8 cellular contexts compared by ENCODE assay signal in the genomic region with DNA sequence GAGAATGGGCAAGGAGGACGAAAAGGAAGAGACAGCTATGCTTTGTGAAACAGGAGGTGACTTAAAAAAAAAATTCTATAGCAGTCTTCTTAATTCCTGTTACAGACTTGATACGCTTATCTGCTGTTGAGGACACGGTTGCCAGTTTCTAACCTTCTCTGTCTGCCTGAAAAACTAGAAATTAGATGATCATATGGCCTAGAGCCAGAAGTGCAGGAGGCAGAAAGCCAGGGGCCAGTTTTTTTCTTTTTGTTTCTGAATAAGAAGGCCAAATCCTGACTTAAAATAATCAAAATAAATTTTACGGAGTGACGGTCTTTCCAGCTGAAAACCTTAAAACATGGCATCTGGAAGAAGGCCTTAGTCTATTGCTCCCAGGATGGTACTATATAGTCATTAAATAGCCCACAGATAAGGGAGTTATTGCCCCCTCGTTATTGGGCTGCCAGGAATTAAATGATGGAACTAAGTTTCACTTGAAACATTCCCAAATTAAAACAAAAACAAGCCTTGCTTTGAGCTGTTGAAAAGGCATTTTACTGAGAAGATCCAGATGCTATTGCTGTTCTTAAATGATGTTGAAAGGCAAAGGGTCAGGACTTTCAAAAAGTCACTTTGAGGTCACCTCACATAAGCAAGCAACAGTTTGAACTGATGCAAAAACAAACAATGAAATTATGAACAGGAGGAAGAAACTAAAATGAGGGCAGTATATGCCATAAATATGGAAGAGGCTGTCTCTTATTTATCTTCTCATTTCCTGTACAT. TPM values are rescaled to one million over a fixed set of nuclear protein-coding genes. Genes with fewer than 3 reads are reported as not detected.
DNase-seq lines count a peak whose midpoint lies in the region; ATAC-seq and TF ChIP-seq lines count a peak whose summit lies in the region.

No MANE protein-coding gene starts in this region.

- ATAC-seq in Panc1: no peak
- no peak for ATAC-seq in omental fat pad (ENCODE audit: low FRiP score)

- H3K27me3 Mint-ChIP-seq in Calu3 (ENCODE audit: unreplicated experiment) (no peaks in the 10 kb centered on the region), endothelial cell (ENCODE audit: unreplicated experiment) (peaks cover 15% of the 10 kb centered on the region)

- no TSS peak for BruUV-seq in Calu3 (replicated peaks; lab: Mats Ljungman, UMichigan)
- BruUV-seq in Panc1 (replicated peaks; lab: Mats Ljungman, UMichigan): no TSS peak

- H3K36me3 Mint-ChIP-seq in Calu3 (ENCODE audit: insufficient read depth, unreplicated experiment): peaks cover 32% of the 10 kb centered on the region
- H3K36me3 Mint-ChIP-seq in endothelial cell (ENCODE audit: low read depth, unreplicated experiment): peaks cover 17% of the 10 kb centered on the region

- in situ Hi-C loops in Panc1 (cut with HindIII; ENCODE audit: low pct_unique_long_range_greater_than_20kb, low sequenced_read_pairs): no loop called here

- intact Hi-C loops in Calu3 (cut with micrococcal nuclease; ENCODE audit: unreplicated experiment) (no loop called here), Panc1 (cut with micrococcal nuclease; ENCODE audit: unreplicated experiment) (no loop called here), ovary (cut with DNase I) (loop anchor here in 1 of 4 donors (10.0 kb wide), 1 partner anchor 207 kb away; the partner anchor contains the start of gene UGGT1)

- TF ChIP-seq CTCF in Calu3 (IDR thresholded peaks at IDR 0.05; ENCODE audit: unreplicated experiment) (no peak), Panc1 (IDR thresholded peaks at IDR 0.05) (no peak), endothelial cell (IDR thresholded peaks at IDR 0.05; ENCODE audit: unreplicated experiment) (no peak), ovary (IDR thresholded peaks at IDR 0.05) (no peak), omental fat pad (IDR thresholded peaks at IDR 0.05) (no peak)

- DNase-seq in Calu3: no peak
- DNase-seq in Panc1 (ENCODE audit: low read depth, low spot score): no peak
- DNase-seq in endothelial cell (ENCODE audit: low spot score): no peak
- peak; percentile 22 to 60 (median 50) for DNase-seq in ovary
- DNase-seq in omental fat pad (ENCODE audit: low spot score): no peak
- no peak for DNase-seq in NCI-H187 treated with DMSO at 0.1 percent for 48 hours (lab: John Stamatoyannopoulos, UW)
- no peak for DNase-seq in NCI-H1436 treated with DMSO at 0.1 percent for 48 hours (lab: John Stamatoyannopoulos, UW)
- no peak for DNase-seq in GM03348 (ENCODE audit: low spot score)

- H3K36me3 ChIP-seq in Panc1 (ENCODE audit: control insufficient read depth, insufficient read depth, low read length) (peaks cover 9% of the 10 kb centered on the region; the same call in 1 of the 2 replicates), ovary (no peaks in the 10 kb centered on the region)

- peak overlapping the region; percentile 82 for H3K27ac ChIP-seq in Panc1 (ENCODE audit: low read length)
- H3K27ac ChIP-seq in ovary: peak overlapping the region; percentile 18 to 71

- peak overlapping the region; percentile 49 to 50 for H3K4me3 ChIP-seq in Panc1 (ENCODE audit: low read depth in 2 of 2, low read length in 2 of 2)
- peak overlapping the region; percentile 65 for H3K4me3 ChIP-seq in ovary

- H3K9me3 Mint-ChIP-seq in Calu3 (ENCODE audit: low read depth, unreplicated experiment) (no peaks in the 10 kb centered on the region), endothelial cell (ENCODE audit: unreplicated experiment) (no peaks in the 10 kb centered on the region)

- WGBS in ovary, 3 donors: 6 to 11% (median 7%) methylated on average over 6 of the region's 6 CpGs

- CTCF ChIA-PET in Calu3 (lab: Charles Lee) (interaction anchor here (0.7 kb wide), 1 partner anchor 64 kb away, joined by 10 read pairs; no protein-coding TSS in a partner anchor), Panc1 (lab: Charles Lee) (no interaction called here)

- TF ChIP-seq POLR2A in ovary (IDR thresholded peaks at IDR 0.05): no peak

- H3K4me1 ChIP-seq in Panc1 (ENCODE audit: control insufficient read depth, insufficient read depth, low read length): peaks cover 22% of the 10 kb centered on the region
- H3K4me1 ChIP-seq in ovary (ENCODE audit: insufficient read depth): no peaks in the 10 kb centered on the region

- H3K4me1 Mint-ChIP-seq in Calu3 (ENCODE audit: low read depth, unreplicated experiment) (peaks cover 25% of the 10 kb centered on the region), endothelial cell (ENCODE audit: unreplicated experiment) (peaks cover 21% of the 10 kb centered on the region)

- no peak for TF ChIP-seq EP300 in ovary (IDR thresholded peaks at IDR 0.05)

- H3K9me3 ChIP-seq in Panc1 (ENCODE audit: control insufficient read depth, insufficient read depth, low read depth, low read length) (no peaks in the 10 kb centered on the region), ovary (no peaks in the 10 kb centered on the region)

- H3K27ac Mint-ChIP-seq in Calu3 (ENCODE audit: unreplicated experiment) (peak overlapping the region; percentile 27), endothelial cell (ENCODE audit: unreplicated experiment) (no peak overlapping the region)

- H3K4me3 Mint-ChIP-seq in Calu3 (ENCODE audit: low read depth, unreplicated experiment): peak overlapping the region; percentile 92
- peak overlapping the region; percentile 93 for H3K4me3 Mint-ChIP-seq in endothelial cell (ENCODE audit: unreplicated experiment)

- H3K27me3 ChIP-seq in Panc1 (ENCODE audit: control insufficient read depth, insufficient read depth, low read length): no peaks in the 10 kb centered on the region
- no peaks in the 10 kb centered on the region for H3K27me3 ChIP-seq in ovary

- POLR2A ChIA-PET in Panc1 (lab: Charles Lee): no interaction called here

RNA-seq across cellular contexts. Expression of gene AMMECR1L, which starts 1.9 kb away (rescaled TPM):
- total RNA-seq in Calu3 (2022): 19.8 and 21.6 TPM in 2 replicates
- total RNA-seq in Panc1 (2021; ENCODE audit: unreplicated experiment): 26.5 TPM
- polyA plus RNA-seq in Panc1 (2012; ENCODE audit: insufficient read length): 19.4 TPM
- total RNA-seq in endothelial cell (ENCODE audit: unreplicated experiment): 26.3 TPM
- total RNA-seq in ovary: 10 to 100 TPM in 5 of 7 donors, 1 to 10 TPM in 2; 7.7 to 18.4 (median 15.7) TPM
- polyA plus RNA-seq in ovary: 10 to 100 TPM in 1 of 2 donors, 1 to 10 TPM in 1; 8.9 to 18.8 TPM
- total RNA-seq in omental fat pad: 10 to 100 TPM; 18.3 to 26.1 (median 21.6) TPM

RNA-seq across cellular contexts. Expression of gene POLR2D, which starts 29.7 kb away (rescaled TPM):
- total RNA-seq in Calu3 (2022) (51.2 and 56.4 TPM in 2 replicates), Panc1 (2021; ENCODE audit: unreplicated experiment) (62.1 TPM), endothelial cell (ENCODE audit: unreplicated experiment) (24.4 TPM), ovary (10 to 100 TPM in 5 of 7 donors, 1 to 10 TPM in 2; 8.0 to 31.2 (median 26.3) TPM), omental fat pad (10 to 100 TPM; 10.0 to 21.1 (median 12.8) TPM)
- 37.1 TPM for polyA plus RNA-seq in Panc1 (2012; ENCODE audit: insufficient read length)
- 10 to 100 TPM; 13.1 to 32.5 TPM for polyA plus RNA-seq in ovary

Comparison
In these comparisons a context has a peak if more than half of its experiments do, and no peak if none do; other contexts are left out.
1. DNase-seq: peak in ovary (5 of 5); none in Calu3 (single experiment), Panc1 (single experiment), endothelial cell (single experiment), omental fat pad (single experiment), NCI-H187 treated with DMSO at 0.1 percent for 48 hours (single experiment), NCI-H1436 treated with DMSO at 0.1 percent for 48 hours (single experiment) and GM03348 (single experiment).